17 cellular contexts compared by ENCODE assay signal in the genomic region with DNA sequence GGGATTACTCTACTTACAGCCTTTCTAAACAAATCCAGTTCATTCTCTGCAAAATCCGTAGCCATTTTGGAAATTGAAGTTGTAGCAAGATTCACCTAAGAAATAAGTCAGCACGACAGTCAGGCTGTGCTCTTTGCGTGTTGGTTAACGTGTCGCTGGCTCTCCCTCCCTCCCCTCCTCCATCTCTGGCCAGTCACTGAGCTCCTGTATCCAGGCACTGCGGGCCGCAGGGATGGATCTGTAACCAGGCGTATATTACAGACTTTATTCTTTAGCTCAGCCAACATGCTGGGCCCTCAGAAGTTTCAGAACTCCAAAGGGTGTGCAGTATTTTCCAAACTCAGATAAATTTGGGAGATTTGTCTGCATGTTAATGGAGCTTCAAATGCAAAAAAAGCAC. TPM values are rescaled to one million over a fixed set of nuclear protein-coding genes. Genes with fewer than 3 reads are reported as not detected.
DNase-seq lines count a peak whose midpoint lies in the region; ATAC-seq, FAIRE-seq and TF ChIP-seq lines count a peak whose summit lies in the region.
"Had no signal": no experiment of that assay in that cellular context is flagged by ENCODE, and none has a peak within 500 bp of the region (broad histone marks: within the 10 kb centered on the region; RNA-seq: fewer than 3 reads in every experiment).

No MANE protein-coding gene starts in this region.

- no peak for TF ChIP-seq POLR2A in erythroblast (IDR thresholded peaks at IDR 0.05; ENCODE audit: low read length)

- no peak for DNase-seq in activated CD8-positive, alpha-beta memory T cell treated with anti-CD3 and anti-CD28 coated beads, Interleukin-2, amount 10 ng/mL, durations not matched to agents 7 days and 5 days
- DNase-seq in activated CD8-positive, alpha-beta memory T cell treated with anti-CD3 and anti-CD28 coated beads, Interleukin-2, amount 50 U/mL, for 4 hours = no peak
- DNase-seq in stimulated activated naive CD8-positive, alpha-beta T cell treated with anti-CD3 and anti-CD28 coated beads, Interleukin-15, amount 100 ng/mL, for 72 hours = no peak
- DNase-seq in erythroblast (lab: John Stamatoyannopoulos, UW) (no peak), RCC 7860 (ENCODE audit: low spot score) (no peak), AML-193 (lab: John Stamatoyannopoulos, UW) (no peak)
- DNase-seq: ACHN, DMS153, NCI-H1105 treated with DMSO at 0.1 percent for 48 hours, NCI-H510A, RPMI8226, small intestine had no signal

- H3K9me2 ChIP-seq in OCI-LY1 (ENCODE audit: low read depth, low read length) = no peaks in the 10 kb centered on the region

- H3K9me3 ChIP-seq in OCI-LY1 (ENCODE audit: low read length) = no peaks in the 10 kb centered on the region
- H3K9me3 ChIP-seq: neutrophil, thyroid gland had no signal

- H3K4me2 ChIP-seq in OCI-LY1 (ENCODE audit: low read length) = peak overlapping the region; percentile 1; the same call in 1 of the 2 replicates

- peak overlapping the region; percentile 94 for H3K27ac Mint-ChIP-seq in activated CD8-positive, alpha-beta memory T cell treated with anti-CD3 and anti-CD28 coated beads, Interleukin-2, amount 10 ng/mL, durations not matched to agents 7 days and 5 days
- H3K27ac Mint-ChIP-seq in stimulated activated naive CD8-positive, alpha-beta T cell treated with anti-CD3 and anti-CD28 coated beads, Interleukin-15, amount 100 ng/mL, for 72 hours = no peak overlapping the region

- ATAC-seq in activated CD8-positive, alpha-beta memory T cell treated with anti-CD3 and anti-CD28 coated beads, Interleukin-2, amount 10 ng/mL, durations not matched to agents 7 days and 5 days = no peak
- no peak for ATAC-seq in stimulated activated naive CD8-positive, alpha-beta T cell treated with anti-CD3 and anti-CD28 coated beads, Interleukin-15, amount 100 ng/mL, for 72 hours

- CTCF ChIA-PET in activated CD8-positive, alpha-beta memory T cell treated with anti-CD3 and anti-CD28 coated beads, Interleukin-2, amount 10 ng/mL, durations not matched to agents 7 days and 5 days (lab: Charles Lee) = interaction anchor here (0.7 to 8.1 kb wide), 36 partner anchors 10 to 229 kb away, joined by 3 to 116 read pairs (median 9); partner anchors contain the start of gene KDM8

- H3K4me3 Mint-ChIP-seq in activated CD8-positive, alpha-beta memory T cell treated with anti-CD3 and anti-CD28 coated beads, Interleukin-2, amount 10 ng/mL, durations not matched to agents 7 days and 5 days = no peak overlapping the region
- peak overlapping the region; percentile 84 to 85 for H3K4me3 Mint-ChIP-seq in stimulated activated naive CD8-positive, alpha-beta T cell treated with anti-CD3 and anti-CD28 coated beads, Interleukin-15, amount 100 ng/mL, for 72 hours

- peak overlapping the region; percentile 68; the same call in 1 of the 2 replicates for H3K9ac ChIP-seq in OCI-LY1 (ENCODE audit: low read length)

- no peak for TF ChIP-seq CTCF in OCI-LY1 (IDR thresholded peaks at IDR 0.05; ENCODE audit: low read length)

- peaks cover 90% of the 10 kb centered on the region for H3K4me1 Mint-ChIP-seq in activated CD8-positive, alpha-beta memory T cell treated with anti-CD3 and anti-CD28 coated beads, Interleukin-2, amount 10 ng/mL, durations not matched to agents 7 days and 5 days
- peaks cover 98% of the 10 kb centered on the region for H3K4me1 Mint-ChIP-seq in stimulated activated naive CD8-positive, alpha-beta T cell treated with anti-CD3 and anti-CD28 coated beads, Interleukin-15, amount 100 ng/mL, for 72 hours

- H2AFZ ChIP-seq in OCI-LY1 (ENCODE audit: low read length) = no peak overlapping the region

- H3K27me3 ChIP-seq in OCI-LY1 (ENCODE audit: insufficient read depth, low read length) = no peaks in the 10 kb centered on the region
- H3K27me3 ChIP-seq: cardiac muscle cell, neutrophil, thyroid gland had no signal

- peaks cover 28% of the 10 kb centered on the region for H3K36me3 Mint-ChIP-seq in activated CD8-positive, alpha-beta memory T cell treated with anti-CD3 and anti-CD28 coated beads, Interleukin-2, amount 10 ng/mL, durations not matched to agents 7 days and 5 days

- H3K4me1 ChIP-seq in OCI-LY1 (ENCODE audit: insufficient read depth, low read length, severe bottlenecking) = peaks cover 96% of the 10 kb centered on the region

- peaks cover 14% of the 10 kb centered on the region for H3F3A ChIP-seq in OCI-LY1 (ENCODE audit: insufficient read depth, low read length)

- H3K79me2 ChIP-seq in OCI-LY1 (ENCODE audit: insufficient read depth, low read length) = no peaks in the 10 kb centered on the region

- H3K27me3 Mint-ChIP-seq in activated CD8-positive, alpha-beta memory T cell treated with anti-CD3 and anti-CD28 coated beads, Interleukin-2, amount 10 ng/mL, durations not matched to agents 7 days and 5 days = no peaks in the 10 kb centered on the region
- H3K27me3 Mint-ChIP-seq in stimulated activated naive CD8-positive, alpha-beta T cell treated with anti-CD3 and anti-CD28 coated beads, Interleukin-15, amount 100 ng/mL, for 72 hours = no peaks in the 10 kb centered on the region

- no peak for FAIRE-seq in RCC 7860 (lab: Jason Lieb, UNC)
- FAIRE-seq: small intestine had no signal

- H3K9me3 Mint-ChIP-seq in activated CD8-positive, alpha-beta memory T cell treated with anti-CD3 and anti-CD28 coated beads, Interleukin-2, amount 10 ng/mL, durations not matched to agents 7 days and 5 days (ENCODE audit: low read depth) = no peaks in the 10 kb centered on the region
- no peaks in the 10 kb centered on the region for H3K9me3 Mint-ChIP-seq in stimulated activated naive CD8-positive, alpha-beta T cell treated with anti-CD3 and anti-CD28 coated beads, Interleukin-15, amount 100 ng/mL, for 72 hours

- H3K27ac ChIP-seq in OCI-LY1 (ENCODE audit: low read depth, low read length, poor library complexity, severe bottlenecking) (peak overlapping the region; percentile 98), cingulate gyrus (ENCODE audit: low read depth, low read length) (peak overlapping the region; percentile 39)
- H3K27ac ChIP-seq: cardiac muscle cell had no signal

- H3K4me3 ChIP-seq in OCI-LY1 (ENCODE audit: low read depth, low read length, poor library complexity, severe bottlenecking) = no peak overlapping the region
- H3K4me3 ChIP-seq: cardiac muscle cell, thyroid gland had no signal

- H3K36me3 ChIP-seq in OCI-LY1 (ENCODE audit: insufficient read depth, low read length) = peaks cover 15% of the 10 kb centered on the region
- H3K36me3 ChIP-seq: cardiac muscle cell had no signal

- no peaks in the 10 kb centered on the region for H4K20me1 ChIP-seq in OCI-LY1 (ENCODE audit: insufficient read depth, low read length)

RNA-seq across cellular contexts. Expression of gene KDM8, which starts 30.8 kb away (rescaled TPM):
- total RNA-seq in activated CD8-positive, alpha-beta memory T cell treated with anti-CD3 and anti-CD28 coated beads, Interleukin-2, amount 10 ng/mL, durations not matched to agents 7 days and 5 days = 10 to 100 TPM; 14.8 to 18.2 TPM

RNA-seq across cellular contexts. Expression of gene NSMCE1, which starts 34.4 kb away (rescaled TPM):
- total RNA-seq in activated CD8-positive, alpha-beta memory T cell treated with anti-CD3 and anti-CD28 coated beads, Interleukin-2, amount 10 ng/mL, durations not matched to agents 7 days and 5 days = 10 to 100 TPM; 75.9 to 94.0 TPM
